Comparison of ENCODE assay signal across 8 cellular contexts in genomic region chr9:122810306-122810946, GRCh38. TPM values are rescaled to one million over a fixed set of nuclear protein-coding genes. Genes with fewer than 3 reads are reported as not detected.
DNase-seq lines count a peak whose midpoint lies in the region; ATAC-seq and TF ChIP-seq lines count a peak whose summit lies in the region.

No MANE protein-coding gene starts in this region.

- no peaks in the 10 kb centered on the region for H4K20me1 ChIP-seq in BLaER1 treated with 17β-estradiol and CSF1 and Interleukin-3, amounts not matched to agents 10 nM and 100 nM

- peak; percentile 85 for DNase-seq in NCI-H748 treated with DMSO at 0.1 percent for 48 hours (lab: John Stamatoyannopoulos, UW)
- peak; percentile 67 to 74 for DNase-seq in activated CD4-positive, alpha-beta T cell treated with anti-CD3 and anti-CD28 coated beads, Interleukin-2, amount 50 U/mL, for 4 hours
- peak; percentile 63 to 88 (median 76) for DNase-seq in dorsolateral prefrontal cortex
- DNase-seq in lower lobe of right lung, result peak; percentile 74
- peak; percentile 30 to 46 for DNase-seq in stimulated activated CD8-positive, alpha-beta memory T cell treated with anti-CD3 and anti-CD28 coated beads, Interleukin-15, amount 100 ng/mL, for 4 hours (ENCODE audit: low read depth in 2 of 2)

- no peak overlapping the region for H3K4me3 ChIP-seq in BLaER1 treated with 17β-estradiol and CSF1 and Interleukin-3, amounts not matched to agents 10 nM and 100 nM
- H3K4me3 ChIP-seq in dorsolateral prefrontal cortex (peak overlapping the region in 1 of 59 donors; percentile 21), lower lobe of right lung (no peak overlapping the region)

- peaks cover 0 to 11% (median 0%) of the 10 kb centered on the region in 11 experiments; a peak in 6 of 22 replicates for H3K36me3 ChIP-seq in BLaER1 treated with 17β-estradiol and CSF1 and Interleukin-3, amounts not matched to agents 10 nM and 100 nM
- no peaks in the 10 kb centered on the region for H3K36me3 ChIP-seq in lower lobe of right lung

- H3K4me2 ChIP-seq in BLaER1 treated with 17β-estradiol and CSF1 and Interleukin-3, amounts not matched to agents 10 nM and 100 nM, result peak overlapping the region in 1 of 11 experiments; percentile 26; a peak in 1 of 22 replicates

- ATAC-seq in GM19324 (IDR thresholded peaks at IDR 0.05; ENCODE audit: low FRiP score, unreplicated experiment) (peak; percentile 62), HG03571 (IDR thresholded peaks at IDR 0.05; ENCODE audit: unreplicated experiment) (peak; percentile 80), lower lobe of right lung (peak; percentile 91 to 93)

- H3K27ac ChIP-seq in BLaER1 treated with 17β-estradiol and CSF1 and Interleukin-3, amounts not matched to agents 10 nM and 100 nM, result peak overlapping the region in 6 of 11 experiments; percentile 35 to 97 (median 68); a peak in 9 of 22 replicates
- H3K27ac ChIP-seq in dorsolateral prefrontal cortex (peak overlapping the region in 1 of 59 donors; percentile 31), lower lobe of right lung (no peak overlapping the region)

- H3K9ac ChIP-seq in BLaER1 treated with 17β-estradiol and CSF1 and Interleukin-3, amounts not matched to agents 10 nM and 100 nM, result peak overlapping the region in 4 of 11 experiments; percentile 26 to 43 (median 30); a peak in 4 of 22 replicates

- no peaks in the 10 kb centered on the region for H3K27me3 ChIP-seq in BLaER1 treated with 17β-estradiol and CSF1 and Interleukin-3, amounts not matched to agents 10 nM and 100 nM
- H3K27me3 ChIP-seq in dorsolateral prefrontal cortex (no peaks in the 10 kb centered on the region), lower lobe of right lung (ENCODE audit: low read depth) (no peaks in the 10 kb centered on the region)

- TF ChIP-seq CTCF in dorsolateral prefrontal cortex (IDR thresholded peaks at IDR 0.05 in 54 of 56, conservative IDR thresholded peaks at IDR 0.05 in 2 of 56; ENCODE audit: low read depth in 1 of 56, partially characterized antibody in 56 of 56) (peak; percentile 76 to 97 (median 88)), lower lobe of right lung (IDR thresholded peaks at IDR 0.05) (peak; percentile 82)

- peaks cover 12 to 71% (median 54%) of the 10 kb centered on the region in 10 experiments for H3K4me1 ChIP-seq in BLaER1 treated with 17β-estradiol and CSF1 and Interleukin-3, amounts not matched to agents 10 nM and 100 nM
- H3K4me1 ChIP-seq in lower lobe of right lung, result peaks cover 7% of the 10 kb centered on the region

- peaks cover 5 to 18% (median 13%) of the 10 kb centered on the region in 11 experiments; a peak in 16 of 22 replicates for H3K9me3 ChIP-seq in BLaER1 treated with 17β-estradiol and CSF1 and Interleukin-3, amounts not matched to agents 10 nM and 100 nM (replicated peaks in 1 of 11)
- H3K9me3 ChIP-seq in lower lobe of right lung, result no peaks in the 10 kb centered on the region

- intact Hi-C loops in dorsolateral prefrontal cortex (cut with DNase I) (loop anchor here (2.0 to 10.0 kb wide), 4 partner anchors 346 to 1263 kb away; partner anchors contain the start of gene CRB2 (in 1 of the 2)), lower lobe of right lung (cut with DNase I) (loop anchor here (10.0 kb wide), 1 partner anchor 336 kb away; the partner anchor contains the start of gene OR1J1)

RNA-seq across cellular contexts. Expression of gene OR1K1, which starts 10.5 kb away (rescaled TPM):
- total RNA-seq in dorsolateral prefrontal cortex, result not detected
- not detected for total RNA-seq in lower lobe of right lung

RNA-seq across cellular contexts. Expression of gene PDCL, which starts 18.0 kb away (rescaled TPM):
- total RNA-seq in dorsolateral prefrontal cortex (10 to 100 TPM in 119 of 120 experiments, 1 to 10 TPM in 1; 9.1 to 30.1 (median 17.4) TPM), lower lobe of right lung (31.0 TPM)

RNA-seq across cellular contexts. Expression of gene OR5C1, which starts 21.7 kb away (rescaled TPM):
- total RNA-seq in dorsolateral prefrontal cortex (not detected), lower lobe of right lung (not detected)
